10 cellular contexts compared by ENCODE assay signal in the genomic region with DNA sequence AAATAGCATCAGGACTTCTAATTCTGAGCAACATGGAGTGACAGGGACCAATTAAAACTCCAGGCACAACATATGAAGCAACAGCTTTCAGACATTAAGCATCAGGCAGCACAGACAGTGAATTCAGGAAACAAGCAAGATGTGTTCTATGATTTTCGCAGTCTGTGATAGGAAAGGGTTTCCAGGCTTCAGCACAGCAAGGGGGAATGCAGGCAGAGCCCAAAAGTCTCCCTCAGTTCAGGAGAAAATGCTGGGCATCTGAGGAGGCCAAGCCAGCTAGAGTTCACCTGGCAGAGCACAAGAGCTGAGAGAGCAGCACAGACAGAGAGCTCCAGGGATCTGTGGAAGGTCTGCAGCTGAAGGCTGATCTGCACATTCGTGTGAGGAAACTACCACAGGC.
"Had no signal": no experiment of that assay in that cellular context is flagged by ENCODE, and none has a peak within 500 bp of the region (broad histone marks: within the 10 kb centered on the region; RNA-seq: fewer than 3 reads in every experiment).

No MANE protein-coding gene starts in this region.

- H2AFZ ChIP-seq: GM23248 had no signal

- H3K27ac ChIP-seq: GM23248, HL-60 had no signal

- H3K4me3 ChIP-seq: GM23248, HAP-1, K562 had no signal

- DNase-seq: GM23248, H7, HFFc6, IMR-90, KG1 had no signal

- H3K9ac ChIP-seq: GM23248 had no signal

- H3K4me1 ChIP-seq: HAP-1 had no signal

- ATAC-seq: HCT116, K562 had no signal

- H3K36me3 ChIP-seq: HAP-1 had no signal

- FAIRE-seq: HTR-8/SVneo, K562 had no signal
